In genomic region chr19:46478356-46478986, GRCh38 we compare ENCODE assay signal across 10 cellular contexts. TPM values are rescaled to one million over a fixed set of nuclear protein-coding genes. Genes with fewer than 3 reads are reported as not detected.
DNase-seq lines count a peak whose midpoint lies in the region; ATAC-seq and TF ChIP-seq lines count a peak whose summit lies in the region.
"Had no signal": no experiment of that assay in that cellular context is flagged by ENCODE, and none has a peak within 500 bp of the region (broad histone marks: within the 10 kb centered on the region; RNA-seq: fewer than 3 reads in every experiment).

No MANE protein-coding gene starts in this region.

- peaks cover 28% of the 10 kb centered on the region for H3K27me3 Mint-ChIP-seq in activated CD4-positive, alpha-beta T cell treated with anti-CD3 and anti-CD28 coated beads, Interleukin-2, amount 10 ng/mL, durations not matched to agents 24 days and 14 days
- H3K27me3 Mint-ChIP-seq in chondrocyte (ENCODE audit: low read depth) = no peaks in the 10 kb centered on the region

- peak; percentile 67 for DNase-seq in activated CD4-positive, alpha-beta T cell treated with anti-CD3 and anti-CD28 coated beads, Interleukin-2, amount 10 ng/mL, durations not matched to agents 24 days and 14 days
- no peak for DNase-seq in activated CD4-positive, alpha-beta T cell treated with anti-CD3 and anti-CD28 coated beads for 48 hours
- DNase-seq in NCI-H510A (lab: John Stamatoyannopoulos, UW) = peak; percentile 20
- no peak for DNase-seq in chondrocyte (ENCODE audit: low spot score)
- DNase-seq in retina = peak; percentile 66
- DNase-seq in activated naive CD4-positive, alpha-beta T cell treated with anti-CD3 and anti-CD28 coated beads, Interleukin-2, amount 50 U/mL, for 16 hours = no peak

- no peaks in the 10 kb centered on the region for H3K36me3 Mint-ChIP-seq in activated CD4-positive, alpha-beta T cell treated with anti-CD3 and anti-CD28 coated beads, Interleukin-2, amount 10 ng/mL, durations not matched to agents 24 days and 14 days (ENCODE audit: low read depth)
- no peaks in the 10 kb centered on the region for H3K36me3 Mint-ChIP-seq in chondrocyte (ENCODE audit: low read depth)
- H3K36me3 Mint-ChIP-seq: activated naive CD4-positive, alpha-beta T cell treated with anti-CD3 and anti-CD28 coated beads, Interleukin-2, amount 50 U/mL, for 24 hours had no signal

- H3K27ac Mint-ChIP-seq in activated CD4-positive, alpha-beta T cell treated with anti-CD3 and anti-CD28 coated beads, Interleukin-2, amount 10 ng/mL, durations not matched to agents 24 days and 14 days = no peak overlapping the region
- peak overlapping the region; percentile 86 for H3K27ac Mint-ChIP-seq in chondrocyte (ENCODE audit: unreplicated experiment)
- H3K27ac Mint-ChIP-seq: activated naive CD4-positive, alpha-beta T cell treated with anti-CD3 and anti-CD28 coated beads, Interleukin-2, amount 50 U/mL, for 24 hours had no signal

- no peaks in the 10 kb centered on the region for H3K9me3 Mint-ChIP-seq in activated CD4-positive, alpha-beta T cell treated with anti-CD3 and anti-CD28 coated beads, Interleukin-2, amount 10 ng/mL, durations not matched to agents 24 days and 14 days
- no peaks in the 10 kb centered on the region for H3K9me3 Mint-ChIP-seq in chondrocyte (ENCODE audit: low read depth)
- H3K9me3 Mint-ChIP-seq: activated naive CD4-positive, alpha-beta T cell treated with anti-CD3 and anti-CD28 coated beads, Interleukin-2, amount 50 U/mL, for 24 hours had no signal

- TF ChIP-seq CTCF in chondrocyte (IDR thresholded peaks at IDR 0.05) = no peak

- peaks cover 2% of the 10 kb centered on the region for H3K4me1 Mint-ChIP-seq in activated CD4-positive, alpha-beta T cell treated with anti-CD3 and anti-CD28 coated beads, Interleukin-2, amount 10 ng/mL, durations not matched to agents 24 days and 14 days
- peaks cover 48% of the 10 kb centered on the region for H3K4me1 Mint-ChIP-seq in chondrocyte (ENCODE audit: low read depth)

- intact Hi-C loops in activated CD4-positive, alpha-beta T cell treated with anti-CD3 and anti-CD28 coated beads, Interleukin-2, amount 10 ng/mL, durations not matched to agents 24 days and 14 days (cut with micrococcal nuclease) = no loop called here

- H3K4me3 Mint-ChIP-seq in activated CD4-positive, alpha-beta T cell treated with anti-CD3 and anti-CD28 coated beads, Interleukin-2, amount 10 ng/mL, durations not matched to agents 24 days and 14 days = no peak overlapping the region
- peak overlapping the region; percentile 35 for H3K4me3 Mint-ChIP-seq in chondrocyte (ENCODE audit: unreplicated experiment)
- H3K4me3 Mint-ChIP-seq: activated naive CD4-positive, alpha-beta T cell treated with anti-CD3 and anti-CD28 coated beads, Interleukin-2, amount 50 U/mL, for 24 hours had no signal

- ATAC-seq in HG03442 (IDR thresholded peaks at IDR 0.05; ENCODE audit: unreplicated experiment) (no peak), HG03097 (IDR thresholded peaks at IDR 0.05; ENCODE audit: low FRiP score, unreplicated experiment) (no peak)

RNA-seq across cellular contexts. Expression of gene PNMA8A, which starts 7.1 kb away (rescaled TPM):
- not detected in 2 replicates for total RNA-seq in activated CD4-positive, alpha-beta T cell treated with anti-CD3 and anti-CD28 coated beads, Interleukin-2, amount 10 ng/mL, durations not matched to agents 24 days and 14 days
- total RNA-seq in chondrocyte = 10.1 to 16.1 TPM (median 10.1 TPM) in 3 replicates
- total RNA-seq: mononuclear cell had no signal

RNA-seq across cellular contexts. Expression of gene PNMA8B, which starts 17.2 kb away (rescaled TPM):
- total RNA-seq in activated CD4-positive, alpha-beta T cell treated with anti-CD3 and anti-CD28 coated beads, Interleukin-2, amount 10 ng/mL, durations not matched to agents 24 days and 14 days = not detected in 2 replicates
- 2.2 to 5.5 TPM (median 2.5 TPM) in 3 replicates for total RNA-seq in chondrocyte

RNA-seq across cellular contexts. Expression of gene PNMA8C, which starts 49.7 kb away (rescaled TPM):
- total RNA-seq in activated CD4-positive, alpha-beta T cell treated with anti-CD3 and anti-CD28 coated beads, Interleukin-2, amount 10 ng/mL, durations not matched to agents 24 days and 14 days = not detected in 2 replicates
- total RNA-seq in chondrocyte = 0.10 to 0.27 TPM (median 0.20 TPM) in 3 replicates
- total RNA-seq: mononuclear cell had no signal

Comparison
In these comparisons a context has a peak if more than half of its experiments do, and no peak if none do; other contexts are left out.
1. DNase-seq: peak in activated CD4-positive, alpha-beta T cell treated with anti-CD3 and anti-CD28 coated beads, Interleukin-2, amount 10 ng/mL, durations not matched to agents 24 days and 14 days (single experiment), NCI-H510A (single experiment) and retina (single experiment); none in activated CD4-positive, alpha-beta T cell treated with anti-CD3 and anti-CD28 coated beads for 48 hours (single experiment), chondrocyte (single experiment) and activated naive CD4-positive, alpha-beta T cell treated with anti-CD3 and anti-CD28 coated beads, Interleukin-2, amount 50 U/mL, for 16 hours (single experiment).
2. RNA of gene PNMA8A, which starts 7.1 kb away (total RNA-seq): 10.1 to 16.1 TPM in chondrocyte; not detected in activated CD4-positive, alpha-beta T cell treated with anti-CD3 and anti-CD28 coated beads, Interleukin-2, amount 10 ng/mL, durations not matched to agents 24 days and 14 days; every median in the first group is over 10 times any median in the second.